ENCODE assay signal across 6 cellular contexts in the genomic region with DNA sequence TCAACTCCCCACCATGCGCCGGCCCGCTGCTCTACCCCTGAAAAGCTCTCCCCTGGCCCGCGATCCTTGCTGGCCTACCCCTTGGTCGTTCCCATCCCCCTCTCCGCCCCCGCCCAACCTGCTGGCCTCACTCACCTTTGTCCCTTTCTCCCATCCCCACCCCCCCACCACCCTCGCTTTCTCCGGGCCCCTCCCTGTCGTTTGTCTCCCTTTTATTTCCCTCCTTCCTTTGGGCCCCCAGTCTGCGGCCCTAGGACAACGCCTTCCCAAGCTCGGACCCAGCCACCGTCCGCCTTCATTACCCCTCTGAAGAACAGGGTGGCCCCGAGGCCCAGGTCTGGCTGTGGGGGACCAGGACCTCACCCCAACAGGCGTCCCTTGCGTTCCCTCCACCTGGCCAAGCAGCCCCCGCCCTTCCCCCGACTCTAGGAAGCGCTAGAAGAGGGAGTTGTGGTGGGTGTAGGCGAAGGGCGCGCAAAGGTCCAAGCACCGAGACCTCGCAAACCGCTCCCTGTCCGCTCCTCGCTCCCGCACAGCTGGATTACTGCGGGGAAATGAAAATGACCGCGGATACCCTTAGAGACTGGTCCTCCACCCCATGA. TPM values are rescaled to one million over a fixed set of nuclear protein-coding genes. Genes with fewer than 3 reads are reported as not detected.
DNase-seq lines count a peak whose midpoint lies in the region; ATAC-seq lines count a peak whose summit lies in the region.

No MANE protein-coding gene starts in this region.

- DNase-seq in NT2/D1 (ENCODE audit: low read depth, low spot score) (no peak), skeletal muscle cell (ENCODE audit: low read depth) (no peak), NCI-H82 (lab: John Stamatoyannopoulos, UW) (no peak), T-helper 2 cell (no peak)
- no peak for DNase-seq in activated CD4-positive, alpha-beta T cell treated with anti-CD3 and anti-CD28 coated beads, Interleukin-2, amount 50 U/mL, for 4 hours

- peak overlapping the region; percentile 83 for H3K9ac ChIP-seq in NT2/D1 (ENCODE audit: insufficient read length, low read depth)

- H3K4me3 ChIP-seq in NT2/D1 (ENCODE audit: insufficient read length, low read depth), result peak overlapping the region; percentile 55
- H3K4me3 ChIP-seq in skeletal muscle cell (ENCODE audit: low read depth, low read length), result peak overlapping the region; percentile 3

- H3K9me3 ChIP-seq in NT2/D1 (ENCODE audit: insufficient read depth, low read length), result no peaks in the 10 kb centered on the region

- ATAC-seq in esophagus mucosa, result peak; percentile 20

- peaks cover 10% of the 10 kb centered on the region for H3K4me1 ChIP-seq in NT2/D1 (ENCODE audit: insufficient read depth, insufficient read length)

- no peaks in the 10 kb centered on the region for H3K27me3 ChIP-seq in NT2/D1 (ENCODE audit: insufficient read depth, insufficient read length)

- H3K36me3 ChIP-seq in NT2/D1 (ENCODE audit: insufficient read depth, insufficient read length, low read length), result no peaks in the 10 kb centered on the region

RNA-seq across cellular contexts. Expression of a gene that starts 6.9 kb away (rescaled TPM):
- 1.4 TPM for total RNA-seq in esophagus mucosa

RNA-seq across cellular contexts. Expression of a gene that starts 7.6 kb away (rescaled TPM):
- 103 TPM for total RNA-seq in esophagus mucosa

RNA-seq across cellular contexts. Expression of a gene that starts 14.3 kb away (rescaled TPM):
- 109 TPM for total RNA-seq in esophagus mucosa

RNA-seq across cellular contexts. Expression of a gene that starts 49.4 kb away (rescaled TPM):
- total RNA-seq in esophagus mucosa, result 173 TPM

RNA-seq across cellular contexts. Expression of a gene that starts 55.6 kb away (rescaled TPM):
- total RNA-seq in esophagus mucosa, result 79.1 TPM
